In the genomic region with DNA sequence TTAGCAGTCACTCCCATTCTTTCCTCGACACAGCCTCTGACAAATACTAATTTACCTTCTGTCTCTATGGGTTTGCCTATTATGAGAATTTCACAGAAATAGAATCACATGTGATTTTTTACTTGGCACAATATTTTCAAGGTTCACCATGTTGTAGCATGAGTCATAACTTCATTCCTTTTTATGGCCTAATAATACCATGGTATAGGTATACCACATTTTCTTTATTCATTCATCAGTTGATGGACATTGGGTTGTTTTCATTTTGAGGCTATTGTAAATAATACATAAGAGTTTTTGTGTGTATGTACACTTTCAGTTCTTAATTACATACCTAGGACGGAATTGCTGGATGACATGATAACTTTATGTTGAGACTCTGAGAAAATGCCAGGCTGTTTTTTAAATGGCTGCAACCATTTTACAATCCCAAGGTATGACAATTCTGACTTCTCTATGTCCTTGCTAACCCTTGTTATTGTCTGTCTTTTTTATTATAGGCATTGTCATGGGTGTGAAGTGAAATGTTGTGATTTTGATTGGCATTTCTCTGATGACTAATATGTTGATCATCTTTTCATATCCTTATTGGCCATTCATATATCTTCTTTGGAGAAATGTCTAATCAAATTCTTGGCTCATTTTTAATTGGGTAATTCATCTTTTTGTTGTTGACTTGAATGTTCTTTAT, we compare ENCODE assay signal across 16 cellular contexts.
DNase-seq lines count a peak whose midpoint lies in the region; ATAC-seq, FAIRE-seq and TF ChIP-seq lines count a peak whose summit lies in the region.
"Had no signal": no experiment of that assay in that cellular context is flagged by ENCODE, and none has a peak within 500 bp of the region (broad histone marks: within the 10 kb centered on the region; RNA-seq: fewer than 3 reads in every experiment).

No MANE protein-coding gene starts in this region.

- no peak for TF ChIP-seq RAD21 in A549 (conservative IDR thresholded peaks at IDR 0.05 in 1 of 2, IDR thresholded peaks at IDR 0.05 in 1 of 2)

- TF ChIP-seq CTCF in A549 (IDR thresholded peaks at IDR 0.05), result no peak
- no peak for TF ChIP-seq CTCF in epithelial cell of esophagus (IDR thresholded peaks at IDR 0.05; ENCODE audit: insufficient read depth, low read depth, low read length, missing control alignments)
- TF ChIP-seq CTCF in GM10266 (IDR thresholded peaks at IDR 0.05; ENCODE audit: control insufficient read depth, insufficient read depth, low read depth, missing control alignments), result no peak

- H3K36me3 Mint-ChIP-seq in effector memory CD8-positive, alpha-beta T cell (ENCODE audit: insufficient read depth), result no peaks in the 10 kb centered on the region
- H3K36me3 Mint-ChIP-seq: CD4-positive, CD25-positive, alpha-beta regulatory T cell had no signal

- no peak for DNase-seq in A549 (ENCODE audit: low read depth in 1 of 2, low spot score in 1 of 2)
- DNase-seq in NCI-H226, result peak; percentile 9
- peak; percentile 35 for DNase-seq in epithelial cell of esophagus (ENCODE audit: low read depth)
- no peak for DNase-seq in left colon
- no peak for DNase-seq in GM10266 (ENCODE audit: extremely low spot score)
- no peak for DNase-seq in HPDE6-E6E7 (ENCODE audit: extremely low spot score)
- DNase-seq in effector memory CD8-positive, alpha-beta T cell, result no peak
- DNase-seq: 8988T; ACHN; CD4-positive, CD25-positive, alpha-beta regulatory T cell; DMS53; GF-D8; H9 had no signal

- H3K27ac ChIP-seq in A549, result no peak overlapping the region
- H3K27ac ChIP-seq: BLaER1 treated with 17β-estradiol and CSF1 and Interleukin-3, amounts not matched to agents 10 nM and 100 nM had no signal

- no peak for ATAC-seq in A549
- peak; percentile 82 for ATAC-seq in left colon
- no peak for ATAC-seq in effector memory CD8-positive, alpha-beta T cell (replicated peaks)
- ATAC-seq: GM23338 had no signal

- no peak for TF ChIP-seq POLR2A in A549 (IDR thresholded peaks at IDR 0.05; ENCODE audit: low read length)

- intact Hi-C loops in left colon (cut with DNase I, micrococcal nuclease), result no loop called here

- no peak overlapping the region for H3K4me2 ChIP-seq in A549
- H3K4me2 ChIP-seq: BLaER1 treated with 17β-estradiol and CSF1 and Interleukin-3, amounts not matched to agents 10 nM and 100 nM; GM23338 had no signal

- peaks cover 0 to 1% of the 10 kb centered on the region in 2 donors for H3K4me1 Mint-ChIP-seq in effector memory CD8-positive, alpha-beta T cell (ENCODE audit: low read depth in 2 of 2)
- H3K4me1 Mint-ChIP-seq: CD4-positive, CD25-positive, alpha-beta regulatory T cell; GM23338; H9 had no signal

- POLR2A ChIA-PET in A549 (lab: Yijun Ruan, JAX), result no interaction called here

- peaks cover 7% of the 10 kb centered on the region in 2 donors for H3K27me3 Mint-ChIP-seq in effector memory CD8-positive, alpha-beta T cell

- no peaks in the 10 kb centered on the region for H3K9me3 ChIP-seq in A549

- FAIRE-seq in A549 (lab: Jason Lieb, UNC), result no peak
- FAIRE-seq: GM18507 had no signal

- H3K4me1 ChIP-seq in A549, result no peaks in the 10 kb centered on the region
- H3K4me1 ChIP-seq: BLaER1 treated with 17β-estradiol and CSF1 and Interleukin-3, amounts not matched to agents 10 nM and 100 nM had no signal

- CTCF ChIA-PET in A549 (lab: Yijun Ruan, JAX), result no interaction called here

- TF ChIP-seq EP300 in A549 (IDR thresholded peaks at IDR 0.05), result no peak

- no peaks in the 10 kb centered on the region for H3K9me3 Mint-ChIP-seq in effector memory CD8-positive, alpha-beta T cell
- H3K9me3 Mint-ChIP-seq: GM23338 had no signal

- no peak overlapping the region for H3K4me3 ChIP-seq in A549
- no peak overlapping the region for H3K4me3 ChIP-seq in epithelial cell of esophagus (ENCODE audit: low read length)
- H3K4me3 ChIP-seq: BLaER1 treated with 17β-estradiol and CSF1 and Interleukin-3, amounts not matched to agents 10 nM and 100 nM; GM23338 had no signal

- no peak overlapping the region for H3K4me3 Mint-ChIP-seq in effector memory CD8-positive, alpha-beta T cell
- H3K4me3 Mint-ChIP-seq: CD4-positive, CD25-positive, alpha-beta regulatory T cell; GM23338; H9 had no signal

- no peak overlapping the region for H3K27ac Mint-ChIP-seq in effector memory CD8-positive, alpha-beta T cell
- H3K27ac Mint-ChIP-seq: CD4-positive, CD25-positive, alpha-beta regulatory T cell; GM23338; H9 had no signal

- 88% methylated on average over 2 of the region's 2 CpGs for WGBS in A549 (ENCODE audit: missing lambda C conversion rate)

TF ChIP-seq in A549, 52 proteins besides CTCF, POLR2A, EP300 and RAD21:
- TF ChIP-seq FOSL2 (IDR thresholded peaks at IDR 0.05), result no peak
- peak; percentile 39; the same call in 1 of the 2 replicates for TF ChIP-seq FOSL2 (CRISPR knock-in tag; IDR thresholded peaks at IDR 0.05)
- TF ChIP-seq MYC (IDR thresholded peaks at IDR 0.05; ENCODE audit: borderline replicate concordance, low read length), result no peak

Comparison
In these comparisons a context has a peak if more than half of its experiments do, and no peak if none do; other contexts are left out.
1. DNase-seq: peak in NCI-H226 (single experiment) and epithelial cell of esophagus (single experiment); none in A549 (0 of 2), left colon (0 of 2), GM10266 (single experiment), HPDE6-E6E7 (single experiment) and effector memory CD8-positive, alpha-beta T cell (0 of 3).